1 cellular context compared by ENCODE assay signal in the genomic region with DNA sequence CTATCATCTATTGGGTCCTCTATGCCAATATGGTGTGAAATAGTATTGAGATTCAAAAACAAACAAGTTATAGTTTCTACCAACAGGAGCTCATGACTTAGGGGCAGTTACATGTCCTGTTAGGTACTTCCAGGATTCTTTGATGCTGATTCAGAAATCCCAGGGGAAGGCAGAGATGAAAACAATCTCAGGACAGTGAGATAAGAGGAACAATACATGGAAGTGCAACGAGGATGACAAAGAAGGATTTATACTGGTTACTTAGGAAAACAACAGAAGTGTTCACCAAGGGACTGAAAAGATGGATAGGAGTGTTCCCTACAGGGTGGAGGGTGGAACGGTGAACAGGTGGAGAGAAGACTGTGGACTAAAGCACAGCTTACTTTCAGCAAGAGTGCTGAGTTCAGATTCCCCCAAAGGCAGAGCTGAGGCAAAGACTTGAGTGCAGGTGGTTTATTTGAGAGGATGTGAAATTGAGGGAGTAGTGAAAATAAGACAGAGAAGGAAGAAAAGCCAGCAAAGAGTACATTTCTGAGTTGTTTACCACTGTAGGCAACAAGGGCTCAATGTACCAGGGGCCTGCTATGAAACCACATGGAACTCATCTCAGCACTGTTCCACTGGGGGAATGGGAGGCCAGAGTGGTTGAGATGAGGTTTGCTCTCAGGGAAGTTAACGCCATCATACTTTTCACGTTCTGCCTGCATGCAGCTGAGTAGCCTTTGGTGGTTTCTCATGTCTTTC.
TF ChIP-seq lines count a peak whose summit lies in the region.

No MANE protein-coding gene starts in this region.

TF ChIP-seq in HepG2, 621 proteins besides CTCF, POLR2A, EP300 and RAD21 (continued from another document):
- TF ChIP-seq, protein P1, sequence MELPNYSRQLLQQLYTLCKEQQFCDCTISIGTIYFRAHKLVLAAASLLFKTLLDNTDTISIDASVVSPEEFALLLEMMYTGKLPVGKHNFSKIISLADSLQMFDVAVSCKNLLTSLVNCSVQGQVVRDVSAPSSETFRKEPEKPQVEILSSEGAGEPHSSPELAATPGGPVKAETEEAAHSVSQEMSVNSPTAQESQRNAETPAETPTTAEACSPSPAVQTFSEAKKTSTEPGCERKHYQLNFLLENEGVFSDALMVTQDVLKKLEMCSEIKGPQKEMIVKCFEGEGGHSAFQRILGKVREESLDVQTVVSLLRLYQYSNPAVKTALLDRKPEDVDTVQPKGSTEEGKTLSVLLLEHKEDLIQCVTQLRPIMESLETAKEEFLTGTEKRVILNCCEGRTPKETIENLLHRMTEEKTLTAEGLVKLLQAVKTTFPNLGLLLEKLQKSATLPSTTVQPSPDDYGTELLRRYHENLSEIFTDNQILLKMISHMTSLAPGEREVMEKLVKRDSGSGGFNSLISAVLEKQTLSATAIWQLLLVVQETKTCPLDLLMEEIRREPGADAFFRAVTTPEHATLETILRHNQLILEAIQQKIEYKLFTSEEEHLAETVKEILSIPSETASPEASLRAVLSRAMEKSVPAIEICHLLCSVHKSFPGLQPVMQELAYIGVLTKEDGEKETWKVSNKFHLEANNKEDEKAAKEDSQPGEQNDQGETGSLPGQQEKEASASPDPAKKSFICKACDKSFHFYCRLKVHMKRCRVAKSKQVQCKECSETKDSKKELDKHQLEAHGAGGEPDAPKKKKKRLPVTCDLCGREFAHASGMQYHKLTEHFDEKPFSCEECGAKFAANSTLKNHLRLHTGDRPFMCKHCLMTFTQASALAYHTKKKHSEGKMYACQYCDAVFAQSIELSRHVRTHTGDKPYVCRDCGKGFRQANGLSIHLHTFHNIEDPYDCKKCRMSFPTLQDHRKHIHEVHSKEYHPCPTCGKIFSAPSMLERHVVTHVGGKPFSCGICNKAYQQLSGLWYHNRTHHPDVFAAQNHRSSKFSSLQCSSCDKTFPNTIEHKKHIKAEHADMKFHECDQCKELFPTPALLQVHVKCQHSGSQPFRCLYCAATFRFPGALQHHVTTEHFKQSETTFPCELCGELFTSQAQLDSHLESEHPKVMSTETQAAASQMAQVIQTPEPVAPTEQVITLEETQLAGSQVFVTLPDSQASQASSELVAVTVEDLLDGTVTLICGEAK (IDR thresholded peaks at IDR 0.05), result no peak
- TF ChIP-seq, protein P1 (CRISPR knock-in tag; IDR thresholded peaks at IDR 0.05), result no peak
- TF ChIP-seq ZNF121 (CRISPR knock-in tag; IDR thresholded peaks at IDR 0.05), result no peak
- TF ChIP-seq, protein P2, sequence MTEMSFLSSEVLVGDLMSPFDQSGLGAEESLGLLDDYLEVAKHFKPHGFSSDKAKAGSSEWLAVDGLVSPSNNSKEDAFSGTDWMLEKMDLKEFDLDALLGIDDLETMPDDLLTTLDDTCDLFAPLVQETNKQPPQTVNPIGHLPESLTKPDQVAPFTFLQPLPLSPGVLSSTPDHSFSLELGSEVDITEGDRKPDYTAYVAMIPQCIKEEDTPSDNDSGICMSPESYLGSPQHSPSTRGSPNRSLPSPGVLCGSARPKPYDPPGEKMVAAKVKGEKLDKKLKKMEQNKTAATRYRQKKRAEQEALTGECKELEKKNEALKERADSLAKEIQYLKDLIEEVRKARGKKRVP (CRISPR knock-in tag; IDR thresholded peaks at IDR 0.05), result no peak
- TF ChIP-seq IKZF1 (IDR thresholded peaks at IDR 0.05), result no peak
- TF ChIP-seq, protein P3, sequence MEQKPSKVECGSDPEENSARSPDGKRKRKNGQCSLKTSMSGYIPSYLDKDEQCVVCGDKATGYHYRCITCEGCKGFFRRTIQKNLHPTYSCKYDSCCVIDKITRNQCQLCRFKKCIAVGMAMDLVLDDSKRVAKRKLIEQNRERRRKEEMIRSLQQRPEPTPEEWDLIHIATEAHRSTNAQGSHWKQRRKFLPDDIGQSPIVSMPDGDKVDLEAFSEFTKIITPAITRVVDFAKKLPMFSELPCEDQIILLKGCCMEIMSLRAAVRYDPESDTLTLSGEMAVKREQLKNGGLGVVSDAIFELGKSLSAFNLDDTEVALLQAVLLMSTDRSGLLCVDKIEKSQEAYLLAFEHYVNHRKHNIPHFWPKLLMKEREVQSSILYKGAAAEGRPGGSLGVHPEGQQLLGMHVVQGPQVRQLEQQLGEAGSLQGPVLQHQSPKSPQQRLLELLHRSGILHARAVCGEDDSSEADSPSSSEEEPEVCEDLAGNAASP (CRISPR knock-in tag; IDR thresholded peaks at IDR 0.05; ENCODE audit: borderline replicate concordance), result no peak
- no peak for TF ChIP-seq ELF3 (CRISPR knock-in tag; IDR thresholded peaks at IDR 0.05)
- TF ChIP-seq, protein P4, sequence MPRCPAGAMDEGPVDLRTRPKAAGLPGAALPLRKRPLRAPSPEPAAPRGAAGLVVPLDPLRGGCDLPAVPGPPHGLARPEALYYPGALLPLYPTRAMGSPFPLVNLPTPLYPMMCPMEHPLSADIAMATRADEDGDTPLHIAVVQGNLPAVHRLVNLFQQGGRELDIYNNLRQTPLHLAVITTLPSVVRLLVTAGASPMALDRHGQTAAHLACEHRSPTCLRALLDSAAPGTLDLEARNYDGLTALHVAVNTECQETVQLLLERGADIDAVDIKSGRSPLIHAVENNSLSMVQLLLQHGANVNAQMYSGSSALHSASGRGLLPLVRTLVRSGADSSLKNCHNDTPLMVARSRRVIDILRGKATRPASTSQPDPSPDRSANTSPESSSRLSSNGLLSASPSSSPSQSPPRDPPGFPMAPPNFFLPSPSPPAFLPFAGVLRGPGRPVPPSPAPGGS (CRISPR knock-in tag; IDR thresholded peaks at IDR 0.05), result no peak
- TF ChIP-seq, protein P5, sequence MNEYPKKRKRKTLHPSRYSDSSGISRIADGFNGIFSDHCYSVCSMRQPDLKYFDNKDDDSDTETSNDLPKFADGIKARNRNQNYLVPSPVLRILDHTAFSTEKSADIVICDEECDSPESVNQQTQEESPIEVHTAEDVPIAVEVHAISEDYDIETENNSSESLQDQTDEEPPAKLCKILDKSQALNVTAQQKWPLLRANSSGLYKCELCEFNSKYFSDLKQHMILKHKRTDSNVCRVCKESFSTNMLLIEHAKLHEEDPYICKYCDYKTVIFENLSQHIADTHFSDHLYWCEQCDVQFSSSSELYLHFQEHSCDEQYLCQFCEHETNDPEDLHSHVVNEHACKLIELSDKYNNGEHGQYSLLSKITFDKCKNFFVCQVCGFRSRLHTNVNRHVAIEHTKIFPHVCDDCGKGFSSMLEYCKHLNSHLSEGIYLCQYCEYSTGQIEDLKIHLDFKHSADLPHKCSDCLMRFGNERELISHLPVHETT (CRISPR knock-in tag; conservative IDR thresholded peaks at IDR 0.05), result no peak
- no peak for TF ChIP-seq ZBTB21 (CRISPR knock-in tag; IDR thresholded peaks at IDR 0.05)
- TF ChIP-seq FOXJ3 (CRISPR knock-in tag; IDR thresholded peaks at IDR 0.05; ENCODE audit: borderline replicate concordance), result no peak
- no peak for TF ChIP-seq HNRNPL (IDR thresholded peaks at IDR 0.05; ENCODE audit: low read depth, low read length)
- TF ChIP-seq ZNF557 (CRISPR knock-in tag; IDR thresholded peaks at IDR 0.05), result no peak
- no peak for TF ChIP-seq HOXA5 (CRISPR knock-in tag; IDR thresholded peaks at IDR 0.05)
